Comparison of ENCODE assay signal across 13 cellular contexts in the genomic region with DNA sequence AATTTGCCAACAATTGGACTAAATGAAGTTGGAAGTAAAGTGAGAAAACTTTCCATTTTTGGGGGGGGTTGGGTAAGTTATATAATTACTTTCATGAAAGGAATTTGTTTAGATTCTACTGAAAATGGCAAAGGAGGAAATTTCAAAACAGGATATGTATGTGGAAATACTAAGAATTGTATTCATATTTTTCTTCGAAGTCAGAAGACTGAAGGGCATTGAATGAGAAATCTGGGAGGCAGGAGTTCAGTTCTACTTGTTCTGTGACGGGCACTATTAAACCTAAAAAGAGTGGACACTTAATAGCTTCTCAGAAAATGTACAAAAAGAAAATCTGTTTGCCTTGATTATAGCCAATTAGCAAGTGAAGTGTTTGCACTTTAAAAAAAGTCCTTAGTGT.
DNase-seq lines count a peak whose midpoint lies in the region; ATAC-seq and TF ChIP-seq lines count a peak whose summit lies in the region.
"Had no signal": no experiment of that assay in that cellular context is flagged by ENCODE, and none has a peak within 500 bp of the region (broad histone marks: within the 10 kb centered on the region; RNA-seq: fewer than 3 reads in every experiment).

No MANE protein-coding gene starts in this region.

- TF ChIP-seq CTCF in Loucy (conservative IDR thresholded peaks at IDR 0.05; ENCODE audit: low read length) = no peak
- TF ChIP-seq CTCF in osteoblast (IDR thresholded peaks at IDR 0.05; ENCODE audit: extremely low read depth, low read depth, low read length) = no peak
- TF ChIP-seq CTCF in ascending aorta (IDR thresholded peaks at IDR 0.05) = no peak

- DNase-seq in T-helper 2 cell treated with Interferon-gamma antibody and Interleukin-4, amounts not matched to agents 5 μg/mL and 100 μg/mL, for 36 hours (ENCODE audit: low spot score) = no peak
- DNase-seq in T-helper 2 cell = no peak
- DNase-seq in effector memory CD8-positive, alpha-beta T cell = no peak
- no peak for DNase-seq in osteoblast (ENCODE audit: insufficient read length, low spot score, missing footprints)
- no peak for DNase-seq in ascending aorta (ENCODE audit: low spot score in 2 of 2)
- no peak for DNase-seq in central memory CD4-positive, alpha-beta T cell
- DNase-seq: BE2C, H7, midbrain, MM.1S had no signal

- H3F3A ChIP-seq in Loucy (ENCODE audit: low read depth) = no peaks in the 10 kb centered on the region

- H3K9me3 Mint-ChIP-seq in T-helper 2 cell treated with Interferon-gamma antibody and Interleukin-4, amounts not matched to agents 5 μg/mL and 100 μg/mL, for 36 hours = no peaks in the 10 kb centered on the region
- H3K9me3 Mint-ChIP-seq in effector memory CD8-positive, alpha-beta T cell = no peaks in the 10 kb centered on the region
- H3K9me3 Mint-ChIP-seq: dendritic cell treated with granulocyte-macrophage colony-stimulating factor and Interleukin-4, amounts not matched to agents 40 ng/mL and 50 ng/mL, for 4 days had no signal

- peak overlapping the region; percentile 46 for H3K27ac Mint-ChIP-seq in T-helper 2 cell treated with Interferon-gamma antibody and Interleukin-4, amounts not matched to agents 5 μg/mL and 100 μg/mL, for 36 hours
- peak overlapping the region; percentile 66 to 68 for H3K27ac Mint-ChIP-seq in effector memory CD8-positive, alpha-beta T cell
- H3K27ac Mint-ChIP-seq: dendritic cell treated with granulocyte-macrophage colony-stimulating factor and Interleukin-4, amounts not matched to agents 40 ng/mL and 50 ng/mL, for 4 days had no signal

- peaks cover 51% of the 10 kb centered on the region for H3K4me1 ChIP-seq in Loucy (ENCODE audit: insufficient read depth, low read length, poor library complexity, severe bottlenecking)
- peaks cover 32% of the 10 kb centered on the region for H3K4me1 ChIP-seq in osteoblast (ENCODE audit: insufficient read depth, low read length)
- H3K4me1 ChIP-seq in ascending aorta = peaks cover 0 to 16% of the 10 kb centered on the region in 2 donors
- H3K4me1 ChIP-seq: BE2C had no signal

- H3K79me2 ChIP-seq in Loucy (ENCODE audit: insufficient read depth, low read length) (peaks cover 11% of the 10 kb centered on the region; the same call in 1 of the 2 replicates), osteoblast (ENCODE audit: insufficient read depth, low read length) (peaks cover 26% of the 10 kb centered on the region)

- peak overlapping the region; percentile 77 for H3K27ac ChIP-seq in osteoblast (ENCODE audit: low read depth, low read length)
- H3K27ac ChIP-seq in ascending aorta = peak overlapping the region in 1 of 2 donors; percentile 9

- no peaks in the 10 kb centered on the region for H4K20me1 ChIP-seq in Loucy (ENCODE audit: insufficient read depth, low read length, poor library complexity, severe bottlenecking)
- H4K20me1 ChIP-seq in osteoblast (ENCODE audit: insufficient read depth, low read length) = no peaks in the 10 kb centered on the region

- H3K9ac ChIP-seq in Loucy (ENCODE audit: low read depth, low read length, poor library complexity, severe bottlenecking) = no peak overlapping the region

- no peaks in the 10 kb centered on the region for H3K27me3 Mint-ChIP-seq in T-helper 2 cell treated with Interferon-gamma antibody and Interleukin-4, amounts not matched to agents 5 μg/mL and 100 μg/mL, for 36 hours (ENCODE audit: low read depth)
- no peaks in the 10 kb centered on the region for H3K27me3 Mint-ChIP-seq in effector memory CD8-positive, alpha-beta T cell
- H3K27me3 Mint-ChIP-seq: dendritic cell treated with granulocyte-macrophage colony-stimulating factor and Interleukin-4, amounts not matched to agents 40 ng/mL and 50 ng/mL, for 4 days had no signal

- H3K9me3 ChIP-seq in Loucy (ENCODE audit: insufficient read depth, low read depth, low read length) = no peaks in the 10 kb centered on the region
- no peaks in the 10 kb centered on the region for H3K9me3 ChIP-seq in osteoblast (ENCODE audit: low read depth, low read length)
- no peaks in the 10 kb centered on the region for H3K9me3 ChIP-seq in ascending aorta
- H3K9me3 ChIP-seq: BE2C had no signal

- H3K4me1 Mint-ChIP-seq in T-helper 2 cell treated with Interferon-gamma antibody and Interleukin-4, amounts not matched to agents 5 μg/mL and 100 μg/mL, for 36 hours (ENCODE audit: low read depth) = peaks cover 14% of the 10 kb centered on the region
- H3K4me1 Mint-ChIP-seq in effector memory CD8-positive, alpha-beta T cell (ENCODE audit: low read depth in 2 of 2) = peaks cover 15 to 24% of the 10 kb centered on the region in 2 donors

- no peak overlapping the region for H2AFZ ChIP-seq in Loucy (ENCODE audit: low read length)
- H2AFZ ChIP-seq in osteoblast (ENCODE audit: low read length) = no peak overlapping the region

- no peaks in the 10 kb centered on the region for H3K9me2 ChIP-seq in Loucy (replicated peaks; ENCODE audit: low read depth, low read length)

- peak overlapping the region; percentile 13 for H3K4me2 ChIP-seq in Loucy (ENCODE audit: low read depth, low read length, poor library complexity, severe bottlenecking)
- peak overlapping the region; percentile 52 for H3K4me2 ChIP-seq in osteoblast (ENCODE audit: insufficient read depth, low read length)

- H3K36me3 ChIP-seq in Loucy (ENCODE audit: insufficient read depth, low read length) (no peaks in the 10 kb centered on the region), osteoblast (ENCODE audit: insufficient read depth, low read length) (no peaks in the 10 kb centered on the region), ascending aorta (no peaks in the 10 kb centered on the region)
- H3K36me3 ChIP-seq: BE2C had no signal

- intact Hi-C loops in ascending aorta (cut with DNase I) = no loop called here

- ATAC-seq in effector memory CD8-positive, alpha-beta T cell (replicated peaks) = no peak
- no peak for ATAC-seq in GM21367 (IDR thresholded peaks at IDR 0.05; ENCODE audit: unreplicated experiment)

- H3K4me3 ChIP-seq in Loucy (ENCODE audit: low read length, poor library complexity, severe bottlenecking) (no peak overlapping the region), osteoblast (ENCODE audit: insufficient read depth, low read length) (no peak overlapping the region), ascending aorta (no peak overlapping the region)

- H3K27me3 ChIP-seq in Loucy (ENCODE audit: insufficient read depth, low read length, poor library complexity, severe bottlenecking) = no peaks in the 10 kb centered on the region
- no peaks in the 10 kb centered on the region for H3K27me3 ChIP-seq in osteoblast (ENCODE audit: insufficient read depth, low read length)
- no peaks in the 10 kb centered on the region for H3K27me3 ChIP-seq in ascending aorta
- H3K27me3 ChIP-seq: BE2C had no signal

- peak overlapping the region; percentile 59 for H3K4me3 Mint-ChIP-seq in T-helper 2 cell treated with Interferon-gamma antibody and Interleukin-4, amounts not matched to agents 5 μg/mL and 100 μg/mL, for 36 hours
- no peak overlapping the region for H3K4me3 Mint-ChIP-seq in effector memory CD8-positive, alpha-beta T cell
- H3K4me3 Mint-ChIP-seq: dendritic cell treated with granulocyte-macrophage colony-stimulating factor and Interleukin-4, amounts not matched to agents 40 ng/mL and 50 ng/mL, for 4 days had no signal

- peaks cover 4% of the 10 kb centered on the region for H3K36me3 Mint-ChIP-seq in T-helper 2 cell treated with Interferon-gamma antibody and Interleukin-4, amounts not matched to agents 5 μg/mL and 100 μg/mL, for 36 hours (ENCODE audit: low read depth)
- H3K36me3 Mint-ChIP-seq in effector memory CD8-positive, alpha-beta T cell (ENCODE audit: insufficient read depth) = no peaks in the 10 kb centered on the region
